Comparison of ENCODE assay signal across 19 cellular contexts in the genomic region with DNA sequence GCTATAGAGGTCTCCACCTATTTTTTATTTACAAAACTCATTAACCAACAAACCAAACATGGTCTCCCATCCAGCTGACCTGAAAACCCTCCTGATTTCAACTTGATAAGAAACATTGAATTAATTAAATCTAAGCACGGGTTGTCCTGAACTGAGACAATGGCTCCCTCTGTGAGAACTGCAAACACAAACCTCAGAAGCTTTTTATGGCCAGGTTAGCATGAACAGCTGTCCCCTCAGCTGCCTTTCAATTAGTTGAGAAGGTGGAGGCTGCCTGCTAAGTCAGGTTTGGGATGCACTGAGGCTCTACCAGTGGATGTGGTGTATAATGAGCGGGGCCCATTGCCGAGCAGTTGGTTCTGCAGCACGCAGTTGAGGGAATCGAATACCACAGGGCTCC.
"Had no signal": no experiment of that assay in that cellular context is flagged by ENCODE, and none has a peak within 500 bp of the region (broad histone marks: within the 10 kb centered on the region; RNA-seq: fewer than 3 reads in every experiment).

No MANE protein-coding gene starts in this region.

- H3K27me3 Mint-ChIP-seq: activated CD8-positive, alpha-beta T cell treated with anti-CD3 and anti-CD28 coated beads for 36 hours; activated naive CD8-positive, alpha-beta T cell treated with anti-CD3 and anti-CD28 coated beads, Interleukin-2, amount 10 ng/mL, durations not matched to agents 7 days and 5 days; natural killer cell treated with Interleukin-12 subunit alpha and Interleukin-12 subunit beta and Interleukin-15 and Interleukin-18, amount 100 ng/mL, for 72 hours; stimulated activated naive B cell treated with anti-CD40 and anti-IgM and Interleukin-4, amounts not matched to agents 10 μg/mL and 1 μg/mL and 100 μg/mL, for 72 hours had no signal

- H3K4me3 Mint-ChIP-seq: activated CD8-positive, alpha-beta T cell treated with anti-CD3 and anti-CD28 coated beads for 36 hours; activated naive CD8-positive, alpha-beta T cell treated with anti-CD3 and anti-CD28 coated beads, Interleukin-2, amount 10 ng/mL, durations not matched to agents 7 days and 5 days; activated T-cell treated with anti-CD3 and anti-CD28 coated beads, Interleukin-2, amount 50 U/mL, for 72 hours; immature natural killer cell; natural killer cell treated with Interleukin-12 subunit alpha and Interleukin-12 subunit beta and Interleukin-15 and Interleukin-18, amount 100 ng/mL, for 72 hours; stimulated activated naive B cell treated with anti-CD40 and anti-IgM and Interleukin-4, amounts not matched to agents 10 μg/mL and 1 μg/mL and 100 μg/mL, for 72 hours had no signal

- H3K27ac ChIP-seq: spleen, tibial nerve, vagina had no signal

- H3K27me3 ChIP-seq: spleen, tibial nerve, vagina had no signal

- H3K4me3 ChIP-seq: spleen, tibial nerve, vagina had no signal

- H3K4me1 Mint-ChIP-seq: activated naive CD8-positive, alpha-beta T cell treated with anti-CD3 and anti-CD28 coated beads, Interleukin-2, amount 10 ng/mL, durations not matched to agents 7 days and 5 days; immature natural killer cell; stimulated activated naive B cell treated with anti-CD40 and anti-IgM and Interleukin-4, amounts not matched to agents 10 μg/mL and 1 μg/mL and 100 μg/mL, for 72 hours had no signal

- H3K36me3 Mint-ChIP-seq: activated naive CD8-positive, alpha-beta T cell treated with anti-CD3 and anti-CD28 coated beads, Interleukin-2, amount 10 ng/mL, durations not matched to agents 7 days and 5 days; immature natural killer cell; natural killer cell treated with Interleukin-12 subunit alpha and Interleukin-12 subunit beta and Interleukin-15 and Interleukin-18, amount 100 ng/mL, for 72 hours; stimulated activated naive B cell treated with anti-CD40 and anti-IgM and Interleukin-4, amounts not matched to agents 10 μg/mL and 1 μg/mL and 100 μg/mL, for 72 hours had no signal

- FAIRE-seq: bronchial epithelial cell, endometrium had no signal

- ATAC-seq: activated CD8-positive, alpha-beta T cell treated with anti-CD3 and anti-CD28 coated beads for 36 hours; activated T-cell treated with anti-CD3 and anti-CD28 coated beads, Interleukin-2, amount 50 U/mL, for 72 hours; esophagus mucosa; left cardiac atrium; natural killer cell treated with Interleukin-12 subunit alpha and Interleukin-12 subunit beta and Interleukin-15 and Interleukin-18, amount 100 ng/mL, for 72 hours; sciatic nerve; stimulated activated naive B cell treated with anti-CD40 and anti-IgM and Interleukin-4, amounts not matched to agents 10 μg/mL and 1 μg/mL and 100 μg/mL, for 72 hours had no signal

- H3K9me3 ChIP-seq: spleen, tibial nerve, vagina had no signal

- H3K4me1 ChIP-seq: spleen, tibial nerve, vagina had no signal

- H3K36me3 ChIP-seq: spleen, tibial nerve, vagina had no signal

- H3K27ac Mint-ChIP-seq: activated CD8-positive, alpha-beta T cell treated with anti-CD3 and anti-CD28 coated beads for 36 hours; activated naive CD8-positive, alpha-beta T cell treated with anti-CD3 and anti-CD28 coated beads, Interleukin-2, amount 10 ng/mL, durations not matched to agents 7 days and 5 days; activated T-cell treated with anti-CD3 and anti-CD28 coated beads, Interleukin-2, amount 50 U/mL, for 72 hours; immature natural killer cell; natural killer cell treated with Interleukin-12 subunit alpha and Interleukin-12 subunit beta and Interleukin-15 and Interleukin-18, amount 100 ng/mL, for 72 hours; stimulated activated naive B cell treated with anti-CD40 and anti-IgM and Interleukin-4, amounts not matched to agents 10 μg/mL and 1 μg/mL and 100 μg/mL, for 72 hours had no signal

- DNase-seq: activated CD8-positive, alpha-beta memory T cell treated with anti-CD3 and anti-CD28 coated beads, Interleukin-2, amount 50 U/mL, for 4 hours; activated CD8-positive, alpha-beta T cell treated with anti-CD3 and anti-CD28 coated beads for 36 hours; activated naive CD8-positive, alpha-beta T cell treated with anti-CD3 and anti-CD28 coated beads, Interleukin-2, amount 10 ng/mL, durations not matched to agents 7 days and 5 days; activated T-cell treated with anti-CD3 and anti-CD28 coated beads, Interleukin-2, amount 50 U/mL, for 72 hours; aorta; glutamatergic neuron; immature natural killer cell; left cardiac atrium; mammary epithelial cell; spleen; stimulated activated CD4-positive, alpha-beta T cell treated with anti-CD3 and anti-CD28 coated beads, Interleukin-1b, Interleukin-23, amount 100 ng/mL, for 48 hours; stimulated activated naive B cell treated with anti-CD40 and anti-IgM and Interleukin-4, amounts not matched to agents 10 μg/mL and 1 μg/mL and 100 μg/mL, for 72 hours had no signal
